Comparison of ENCODE assay signal across 8 cellular contexts in the genomic region with DNA sequence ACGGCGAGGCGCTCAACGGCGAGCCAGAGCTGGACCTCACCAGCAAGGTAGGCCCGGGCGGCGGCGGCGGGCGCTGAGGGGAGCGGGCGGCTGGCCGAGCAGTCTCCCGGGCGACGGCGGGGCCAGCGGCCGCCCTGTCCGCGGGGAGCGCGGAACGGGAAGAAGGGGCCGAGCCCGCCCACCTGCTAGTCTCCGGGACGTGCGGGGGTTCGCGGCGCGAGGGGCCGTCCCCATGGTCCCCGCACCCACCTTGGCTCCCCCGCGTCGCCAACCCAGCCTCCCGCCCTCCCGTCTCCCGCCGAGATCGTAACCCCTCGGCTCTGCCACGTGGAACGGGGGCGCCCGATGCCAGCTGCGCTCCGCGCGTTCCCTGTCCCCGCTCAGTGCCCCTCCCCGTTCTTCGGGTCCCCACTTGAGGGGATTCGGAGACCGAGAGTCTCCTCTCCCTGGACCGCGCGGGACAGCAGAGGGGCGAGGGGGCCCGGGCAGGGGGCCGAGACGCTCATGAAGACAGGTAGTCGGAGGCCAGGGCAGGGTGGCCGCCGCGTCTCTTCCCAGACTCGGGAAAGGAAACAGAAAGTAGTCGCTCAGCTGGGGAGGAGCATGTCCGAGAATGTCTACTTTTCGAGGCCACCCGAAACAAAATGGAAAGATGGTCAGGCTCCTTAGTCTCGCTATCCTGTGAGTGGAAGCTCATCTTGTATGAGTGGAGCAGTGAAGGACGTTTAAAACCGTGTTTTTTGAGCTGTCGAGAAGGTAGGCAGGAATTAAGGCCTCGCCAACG. TPM values are rescaled to one million over a fixed set of nuclear protein-coding genes. Genes with fewer than 3 reads are reported as not detected.
DNase-seq lines count a peak whose midpoint lies in the region; ATAC-seq and TF ChIP-seq lines count a peak whose summit lies in the region.

No MANE protein-coding gene starts in this region.

- peak overlapping the region; percentile 82 for H3K4me2 ChIP-seq in KMS-11

- H4K20me1 ChIP-seq in KMS-11 (ENCODE audit: insufficient read depth): peaks cover 4% of the 10 kb centered on the region

- 0 out of 2 replicates have a peak overlapping the region, but pooled peaks have one; percentile 7 for H2AFZ ChIP-seq in KMS-11 (ENCODE audit: low read depth)

- H3K27ac ChIP-seq in KMS-11 (peak overlapping the region; percentile 75), tibial nerve (peak overlapping the region; percentile 93 to 99 (median 96))

- H3K36me3 Mint-ChIP-seq in natural killer cell: no peaks in the 10 kb centered on the region

- H3K27me3 ChIP-seq in KMS-11 (ENCODE audit: insufficient read depth, low read depth) (no peaks in the 10 kb centered on the region), tibial nerve (no peaks in the 10 kb centered on the region)

- in situ Hi-C loops in ACHN (cut with HindIII; ENCODE audit: low pct_ligation_motif_present, low pct_unique_long_range_greater_than_20kb, low sequenced_read_pairs): no loop called here

- intact Hi-C loops in natural killer cell (cut with micrococcal nuclease): loop anchor here (5.0 kb wide), 1 partner anchor 524 kb away; the partner anchor contains the start of gene PLA2G6

- TF ChIP-seq CTCF in KMS-11 (conservative IDR thresholded peaks at IDR 0.05; ENCODE audit: low read depth, low read length) (no peak), natural killer cell (IDR thresholded peaks at IDR 0.05) (no peak), tibial nerve (IDR thresholded peaks at IDR 0.05) (no peak)

- H3K79me2 ChIP-seq in KMS-11 (ENCODE audit: insufficient read depth, low read depth): peaks cover 52% of the 10 kb centered on the region

- TF ChIP-seq POLR2A in tibial nerve (IDR thresholded peaks at IDR 0.05): no peak

- peaks cover 55 to 60% of the 10 kb centered on the region in 2 donors for H3K4me1 Mint-ChIP-seq in natural killer cell

- H3K4me3 ChIP-seq in KMS-11 (IDR thresholded peaks at IDR 0.05; ENCODE audit: insufficient read depth, low read depth, low read length) (peak overlapping the region; percentile 48), tibial nerve (peak overlapping the region; percentile 66 to 100 (median 95))

- H3K27ac Mint-ChIP-seq in natural killer cell: peak overlapping the region; percentile 95 to 96

- H3K9ac ChIP-seq in KMS-11: peak overlapping the region; percentile 88

- TF ChIP-seq EP300 in tibial nerve (IDR thresholded peaks at IDR 0.05): peak in 1 of 2 donors; percentile 18

- H3K4me1 ChIP-seq in KMS-11 (ENCODE audit: low read depth, poor library complexity, severe bottlenecking) (peaks cover 36% of the 10 kb centered on the region), tibial nerve (peaks cover 0 to 43% (median 26%) of the 10 kb centered on the region in 4 donors)

- peak; percentile 32 for DNase-seq in ACHN
- DNase-seq in activated T-cell treated with anti-CD3 and anti-CD28 coated beads for 4 hours: peak; percentile 30
- DNase-seq in fibroblast of gingiva (ENCODE audit: low read depth): peak; percentile 26
- peak; percentile 36 for DNase-seq in natural killer cell
- DNase-seq in tibial nerve (ENCODE audit: low spot score in 2 of 2): peak in 1 of 2 donors; percentile 26

- H3K36me3 ChIP-seq in KMS-11 (ENCODE audit: insufficient read depth) (0 out of 2 replicates have a peak, but pooled peaks cover 3% of the 10 kb centered on the region), tibial nerve (peaks cover 0 to 11% (median 0%) of the 10 kb centered on the region in 3 donors)

- 1% methylated on average over 68 to 75 of the region's 80 CpGs for WGBS in tibial nerve, 2 donors

- ATAC-seq in GM19023 (IDR thresholded peaks at IDR 0.05; ENCODE audit: unreplicated experiment) (peak; percentile 6), natural killer cell (no peak), GM21360 (IDR thresholded peaks at IDR 0.05; ENCODE audit: unreplicated experiment) (no peak)

- H3K9me3 ChIP-seq in tibial nerve: no peaks in the 10 kb centered on the region

- no peaks in the 10 kb centered on the region for H3K27me3 Mint-ChIP-seq in natural killer cell (ENCODE audit: low read depth in 2 of 2)

- peak overlapping the region; percentile 91 for H3K4me3 Mint-ChIP-seq in natural killer cell

- H3K9me3 Mint-ChIP-seq in natural killer cell: no peaks in the 10 kb centered on the region

RNA-seq across cellular contexts. Expression of gene GTPBP1, which starts 0.5 kb away (rescaled TPM):
- 100 to 1,000 TPM; 236 to 259 (median 249) TPM for total RNA-seq in natural killer cell
- 10 to 100 TPM; 46.0 to 72.0 (median 56.6) TPM for total RNA-seq in tibial nerve

RNA-seq across cellular contexts. Expression of gene JOSD1, which starts 5.5 kb away (rescaled TPM):
- total RNA-seq in natural killer cell (100 to 1,000 TPM; 123 to 165 (median 128) TPM), tibial nerve (10 to 100 TPM; 50.7 to 86.4 (median 76.0) TPM)

RNA-seq across cellular contexts. Expression of gene TOMM22, which starts 24.5 kb away (rescaled TPM):
- total RNA-seq in natural killer cell (10 to 100 TPM; 45.9 to 50.6 (median 47.5) TPM), tibial nerve (10 to 100 TPM; 23.1 to 28.5 (median 27.1) TPM)

RNA-seq across cellular contexts. Expression of gene SUN2, which starts 49.5 kb away (rescaled TPM):
- 1,000 to 10,000 TPM in 1 of 3 donors, 100 to 1,000 TPM in 2; 882 to 1,056 (median 886) TPM for total RNA-seq in natural killer cell
- total RNA-seq in tibial nerve: 1,000 to 10,000 TPM in 1 of 4 donors, 100 to 1,000 TPM in 3; 640 to 1,234 (median 846) TPM

RNA-seq across cellular contexts. Expression of gene CBY1, which starts 49.9 kb away (rescaled TPM):
- 10 to 100 TPM in 2 of 3 donors, 1 to 10 TPM in 1; 8.2 to 10.9 (median 10.8) TPM for total RNA-seq in natural killer cell
- total RNA-seq in tibial nerve: 10 to 100 TPM; 13.5 to 24.3 (median 17.8) TPM
